Comparison of ENCODE assay signal across 1 cellular context in the genomic region with DNA sequence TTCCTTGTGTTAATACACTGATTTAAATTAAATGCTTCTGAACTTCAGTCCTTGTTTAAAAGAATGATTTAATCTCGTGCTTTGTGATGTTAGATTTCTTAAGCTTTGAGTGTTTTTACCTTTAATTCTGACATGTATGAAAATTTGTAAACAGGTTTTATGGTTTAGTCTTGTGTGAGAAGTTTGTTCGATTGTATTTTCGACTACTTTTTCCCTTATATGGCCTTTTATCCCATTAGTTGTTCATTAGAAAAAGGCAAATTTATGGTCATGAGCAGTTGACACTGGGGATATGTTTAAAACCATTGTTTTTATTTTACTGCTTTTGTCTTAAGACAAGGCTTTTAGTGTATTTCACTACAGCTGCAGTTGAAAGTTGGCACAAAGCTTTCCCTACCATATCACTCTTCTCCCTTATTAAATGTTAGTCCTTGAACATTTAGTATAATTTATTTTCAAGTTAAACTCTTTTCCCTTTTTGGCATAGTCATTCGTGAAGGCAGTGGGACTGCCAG.
TF ChIP-seq lines count a peak whose summit lies in the region.

No MANE protein-coding gene starts in this region.

TF ChIP-seq in H1, 55 proteins besides CTCF, POLR2A, EP300 and RAD21:
- TF ChIP-seq HDAC2 (IDR thresholded peaks at IDR 0.05; ENCODE audit: borderline replicate concordance in 1 of 2, low read depth in 2 of 2, low read length in 2 of 2) (no peak), RBBP5 (IDR thresholded peaks at IDR 0.05; ENCODE audit: borderline replicate concordance, low read depth, low read length) (no peak), POU5F1 (IDR thresholded peaks at IDR 0.05; ENCODE audit: low read depth, low read length) (no peak), ASH2L (IDR thresholded peaks at IDR 0.05; ENCODE audit: low read length) (no peak), YY1 (IDR thresholded peaks at IDR 0.05; ENCODE audit: low read depth, low read length) (no peak), TAF1 (IDR thresholded peaks at IDR 0.05; ENCODE audit: low read depth, low read length) (no peak), SP2 (IDR thresholded peaks at IDR 0.05; ENCODE audit: low read length) (no peak), CBX8 (IDR thresholded peaks at IDR 0.05; ENCODE audit: borderline replicate concordance, low read depth, low read length) (no peak), BACH1 (IDR thresholded peaks at IDR 0.05; ENCODE audit: low read length) (no peak), NANOG (IDR thresholded peaks at IDR 0.05; ENCODE audit: insufficient read depth, low read depth, low read length, poor library complexity, severe bottlenecking) (no peak), CHD2 (IDR thresholded peaks at IDR 0.05; ENCODE audit: low read length) (no peak)
TF ChIP-seq in H1: peak in this region for 0.
